ENCODE assay signal across 1 cellular context in the genomic region with DNA sequence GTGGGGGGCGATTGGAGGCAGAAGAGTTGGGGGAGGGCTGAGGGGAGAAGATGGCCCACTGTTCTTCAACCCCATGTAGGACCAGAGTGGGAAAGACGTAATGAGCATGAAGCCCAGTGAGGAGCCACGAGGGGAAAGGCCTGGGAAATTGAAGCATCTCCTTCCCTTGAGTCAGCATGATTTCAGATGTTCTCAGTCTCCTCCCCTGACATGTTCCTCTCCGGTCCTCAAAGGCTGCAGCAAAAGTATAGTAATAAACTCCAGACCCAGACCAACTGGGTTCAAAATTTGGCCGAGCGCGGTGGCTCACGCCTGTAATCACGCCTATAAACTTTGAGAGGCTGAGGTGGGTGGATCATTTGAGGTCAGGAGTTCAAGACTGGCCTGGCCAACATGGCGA.
TF ChIP-seq lines count a peak whose summit lies in the region.

No MANE protein-coding gene starts in this region.

TF ChIP-seq in H1, 55 proteins besides CTCF, POLR2A, EP300 and RAD21:
- no peak for TF ChIP-seq TAF1 (IDR thresholded peaks at IDR 0.05; ENCODE audit: low read depth, low read length)
- TF ChIP-seq SUZ12 (IDR thresholded peaks at IDR 0.05; ENCODE audit: low read length), result no peak
